ENCODE assay signal across 8 cellular contexts in genomic region chr9:115900698-115901097, GRCh38.
"Had no signal": no experiment of that assay in that cellular context is flagged by ENCODE, and none has a peak within 500 bp of the region (broad histone marks: within the 10 kb centered on the region; RNA-seq: fewer than 3 reads in every experiment).

No MANE protein-coding gene starts in this region.

- H3K36me3 Mint-ChIP-seq: IgD-negative memory B cell had no signal

- H3K4me2 ChIP-seq: KMS-11 had no signal

- H3K4me3 Mint-ChIP-seq: H9, IgD-negative memory B cell had no signal

- H2AFZ ChIP-seq: GM23248 had no signal

- FAIRE-seq: HTR-8/SVneo had no signal

- H3K27ac Mint-ChIP-seq: H9, IgD-negative memory B cell had no signal

- DNase-seq: GM23248, GOT3, H9, HCEC 1CT, KBM-7 had no signal

- H3K4me3 ChIP-seq: GM23248 had no signal

- H3K9me3 Mint-ChIP-seq: H9 had no signal

- H3K9ac ChIP-seq: GM23248, KMS-11 had no signal

- H3K27ac ChIP-seq: GM23248, KMS-11 had no signal

- H3K27me3 Mint-ChIP-seq: IgD-negative memory B cell had no signal
